Comparison of ENCODE assay signal across 2 cellular contexts in the genomic region with DNA sequence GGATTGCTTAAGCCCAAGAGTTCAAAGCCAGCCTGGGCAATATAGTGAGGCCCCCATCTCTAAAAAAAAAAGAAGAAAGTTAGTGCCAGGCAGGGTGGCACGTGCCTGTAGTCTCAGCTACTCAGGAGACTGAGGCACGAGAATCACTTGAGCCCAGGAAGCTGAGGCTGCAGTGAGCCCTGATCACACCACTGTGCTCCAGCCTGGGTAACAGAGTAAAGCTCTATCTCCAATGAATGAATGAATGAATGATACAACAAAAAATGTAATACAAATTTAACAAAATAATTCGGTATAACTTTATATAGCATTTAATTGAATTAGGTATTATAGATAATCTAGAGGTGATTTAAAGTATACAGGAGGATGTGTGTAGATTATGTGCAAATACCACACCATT.
A peak's percentile ranks its signal among the peaks of the same experiment; 100 is the strongest.
TF ChIP-seq lines count a peak whose summit lies in the region.

No MANE protein-coding gene starts in this region.

TF ChIP-seq in GM12878, 131 proteins besides CTCF, POLR2A, EP300 and RAD21:
- TF ChIP-seq CBFB (IDR thresholded peaks at IDR 0.05; ENCODE audit: low read depth) (no peak), ZNF24 (IDR thresholded peaks at IDR 0.05) (0 out of 2 replicates have a peak, but pooled peaks have one; percentile 56), ZNF274 (IDR thresholded peaks at IDR 0.05; ENCODE audit: insufficient read depth, insufficient read length) (no peak), MXI1 (IDR thresholded peaks at IDR 0.05; ENCODE audit: low read depth, low read length) (no peak)
- TF ChIP-seq, protein P1, sequence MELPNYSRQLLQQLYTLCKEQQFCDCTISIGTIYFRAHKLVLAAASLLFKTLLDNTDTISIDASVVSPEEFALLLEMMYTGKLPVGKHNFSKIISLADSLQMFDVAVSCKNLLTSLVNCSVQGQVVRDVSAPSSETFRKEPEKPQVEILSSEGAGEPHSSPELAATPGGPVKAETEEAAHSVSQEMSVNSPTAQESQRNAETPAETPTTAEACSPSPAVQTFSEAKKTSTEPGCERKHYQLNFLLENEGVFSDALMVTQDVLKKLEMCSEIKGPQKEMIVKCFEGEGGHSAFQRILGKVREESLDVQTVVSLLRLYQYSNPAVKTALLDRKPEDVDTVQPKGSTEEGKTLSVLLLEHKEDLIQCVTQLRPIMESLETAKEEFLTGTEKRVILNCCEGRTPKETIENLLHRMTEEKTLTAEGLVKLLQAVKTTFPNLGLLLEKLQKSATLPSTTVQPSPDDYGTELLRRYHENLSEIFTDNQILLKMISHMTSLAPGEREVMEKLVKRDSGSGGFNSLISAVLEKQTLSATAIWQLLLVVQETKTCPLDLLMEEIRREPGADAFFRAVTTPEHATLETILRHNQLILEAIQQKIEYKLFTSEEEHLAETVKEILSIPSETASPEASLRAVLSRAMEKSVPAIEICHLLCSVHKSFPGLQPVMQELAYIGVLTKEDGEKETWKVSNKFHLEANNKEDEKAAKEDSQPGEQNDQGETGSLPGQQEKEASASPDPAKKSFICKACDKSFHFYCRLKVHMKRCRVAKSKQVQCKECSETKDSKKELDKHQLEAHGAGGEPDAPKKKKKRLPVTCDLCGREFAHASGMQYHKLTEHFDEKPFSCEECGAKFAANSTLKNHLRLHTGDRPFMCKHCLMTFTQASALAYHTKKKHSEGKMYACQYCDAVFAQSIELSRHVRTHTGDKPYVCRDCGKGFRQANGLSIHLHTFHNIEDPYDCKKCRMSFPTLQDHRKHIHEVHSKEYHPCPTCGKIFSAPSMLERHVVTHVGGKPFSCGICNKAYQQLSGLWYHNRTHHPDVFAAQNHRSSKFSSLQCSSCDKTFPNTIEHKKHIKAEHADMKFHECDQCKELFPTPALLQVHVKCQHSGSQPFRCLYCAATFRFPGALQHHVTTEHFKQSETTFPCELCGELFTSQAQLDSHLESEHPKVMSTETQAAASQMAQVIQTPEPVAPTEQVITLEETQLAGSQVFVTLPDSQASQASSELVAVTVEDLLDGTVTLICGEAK (IDR thresholded peaks at IDR 0.05; ENCODE audit: borderline replicate concordance) = no peak

TF ChIP-seq in SK-N-SH, 30 proteins besides CTCF, POLR2A, EP300 and RAD21:
- no peak for TF ChIP-seq JUND (IDR thresholded peaks at IDR 0.05)
- TF ChIP-seq FOXM1 (IDR thresholded peaks at IDR 0.05; ENCODE audit: low read depth) = no peak
- TF ChIP-seq TCF12 (IDR thresholded peaks at IDR 0.05) = no peak
- TF ChIP-seq, protein P2, sequence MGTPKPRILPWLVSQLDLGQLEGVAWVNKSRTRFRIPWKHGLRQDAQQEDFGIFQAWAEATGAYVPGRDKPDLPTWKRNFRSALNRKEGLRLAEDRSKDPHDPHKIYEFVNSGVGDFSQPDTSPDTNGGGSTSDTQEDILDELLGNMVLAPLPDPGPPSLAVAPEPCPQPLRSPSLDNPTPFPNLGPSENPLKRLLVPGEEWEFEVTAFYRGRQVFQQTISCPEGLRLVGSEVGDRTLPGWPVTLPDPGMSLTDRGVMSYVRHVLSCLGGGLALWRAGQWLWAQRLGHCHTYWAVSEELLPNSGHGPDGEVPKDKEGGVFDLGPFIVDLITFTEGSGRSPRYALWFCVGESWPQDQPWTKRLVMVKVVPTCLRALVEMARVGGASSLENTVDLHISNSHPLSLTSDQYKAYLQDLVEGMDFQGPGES (IDR thresholded peaks at IDR 0.05; ENCODE audit: low read depth, low read length) = no peak
- TF ChIP-seq GATA2 (CRISPR knock-in tag; IDR thresholded peaks at IDR 0.05) = no peak
- no peak for TF ChIP-seq ELF1 (IDR thresholded peaks at IDR 0.05)
- TF ChIP-seq SIN3A (IDR thresholded peaks at IDR 0.05; ENCODE audit: borderline replicate concordance, low read depth, low read length) = no peak
- no peak for TF ChIP-seq RCOR1 (IDR thresholded peaks at IDR 0.05; ENCODE audit: low read length)
- TF ChIP-seq RXRA (IDR thresholded peaks at IDR 0.05; ENCODE audit: borderline replicate concordance, low read depth) = no peak
- TF ChIP-seq POLR2AphosphoS5 (IDR thresholded peaks at IDR 0.05; ENCODE audit: low read depth, low read length) = no peak
- TF ChIP-seq MEF2A (IDR thresholded peaks at IDR 0.05; ENCODE audit: borderline replicate concordance, low read depth) = no peak
- TF ChIP-seq CHD2 (IDR thresholded peaks at IDR 0.05; ENCODE audit: low read length, partially characterized antibody) = no peak
- TF ChIP-seq TEAD4 (IDR thresholded peaks at IDR 0.05; ENCODE audit: borderline replicate concordance, insufficient read depth) = no peak
- TF ChIP-seq EZH2phosphoT487 (IDR thresholded peaks at IDR 0.05; ENCODE audit: borderline replicate concordance, low read depth) = no peak
